8 cellular contexts compared by ENCODE assay signal in genomic region chr10:71213127-71213616, GRCh38. TPM values are rescaled to one million over a fixed set of nuclear protein-coding genes. Genes with fewer than 3 reads are reported as not detected.
DNase-seq lines count a peak whose midpoint lies in the region; ATAC-seq and FAIRE-seq lines count a peak whose summit lies in the region.

No MANE protein-coding gene starts in this region.

- no peak for ATAC-seq in natural killer cell treated with Interleukin-12 subunit alpha and Interleukin-12 subunit beta and Interleukin-15 and Interleukin-18, amount 100 ng/mL, for 72 hours
- ATAC-seq in GM18517 (IDR thresholded peaks at IDR 0.05; ENCODE audit: unreplicated experiment): no peak

- no peak for FAIRE-seq in urothelium cell line (lab: Jason Lieb, UNC)

- peaks cover 18% of the 10 kb centered on the region for H3K4me1 Mint-ChIP-seq in activated T-cell treated with anti-CD3 and anti-CD28 coated beads, Interleukin-2, amount 50 U/mL, for 24 hours (ENCODE audit: low read depth)
- peaks cover 4 to 12% of the 10 kb centered on the region in 2 donors for H3K4me1 Mint-ChIP-seq in natural killer cell treated with Interleukin-12 subunit alpha and Interleukin-12 subunit beta and Interleukin-15 and Interleukin-18, amount 100 ng/mL, for 72 hours (ENCODE audit: low read depth in 2 of 2)

- H3K36me3 Mint-ChIP-seq in activated T-cell treated with anti-CD3 and anti-CD28 coated beads, Interleukin-2, amount 50 U/mL, for 24 hours (ENCODE audit: low read depth): no peaks in the 10 kb centered on the region
- H3K36me3 Mint-ChIP-seq in natural killer cell treated with Interleukin-12 subunit alpha and Interleukin-12 subunit beta and Interleukin-15 and Interleukin-18, amount 100 ng/mL, for 72 hours: no peaks in the 10 kb centered on the region

- no peaks in the 10 kb centered on the region for H3K9me3 Mint-ChIP-seq in activated T-cell treated with anti-CD3 and anti-CD28 coated beads, Interleukin-2, amount 50 U/mL, for 24 hours
- H3K9me3 Mint-ChIP-seq in natural killer cell treated with Interleukin-12 subunit alpha and Interleukin-12 subunit beta and Interleukin-15 and Interleukin-18, amount 100 ng/mL, for 72 hours: no peaks in the 10 kb centered on the region

- H3K27ac Mint-ChIP-seq in activated T-cell treated with anti-CD3 and anti-CD28 coated beads, Interleukin-2, amount 50 U/mL, for 24 hours: no peak overlapping the region
- H3K27ac Mint-ChIP-seq in natural killer cell treated with Interleukin-12 subunit alpha and Interleukin-12 subunit beta and Interleukin-15 and Interleukin-18, amount 100 ng/mL, for 72 hours: no peak overlapping the region

- H3K4me3 Mint-ChIP-seq in activated T-cell treated with anti-CD3 and anti-CD28 coated beads, Interleukin-2, amount 50 U/mL, for 24 hours: peak overlapping the region; percentile 55
- H3K4me3 Mint-ChIP-seq in natural killer cell treated with Interleukin-12 subunit alpha and Interleukin-12 subunit beta and Interleukin-15 and Interleukin-18, amount 100 ng/mL, for 72 hours: peak overlapping the region; percentile 53

- H3K27me3 Mint-ChIP-seq in activated T-cell treated with anti-CD3 and anti-CD28 coated beads, Interleukin-2, amount 50 U/mL, for 24 hours: peaks cover 81% of the 10 kb centered on the region
- peaks cover 37 to 44% of the 10 kb centered on the region in 2 donors for H3K27me3 Mint-ChIP-seq in natural killer cell treated with Interleukin-12 subunit alpha and Interleukin-12 subunit beta and Interleukin-15 and Interleukin-18, amount 100 ng/mL, for 72 hours

- DNase-seq in NCI-H2196 (lab: John Stamatoyannopoulos, UW; ENCODE audit: unreplicated experiment) (peak; percentile 31), NCI-H2196 treated with DMSO at 0.1 percent for 48 hours (lab: John Stamatoyannopoulos, UW; ENCODE audit: unreplicated experiment) (no peak), NCI-H2081 treated with DMSO at 0.1 percent for 48 hours (lab: John Stamatoyannopoulos, UW) (peak; percentile 6), fibroblast of the conjunctiva (ENCODE audit: low read depth) (peak; percentile 39), urothelium cell line (ENCODE audit: low spot score) (peak; percentile 59)
- DNase-seq in activated T-cell treated with anti-CD3 and anti-CD28 coated beads, Interleukin-2, amount 50 U/mL, for 24 hours: peak; percentile 46
- DNase-seq in natural killer cell treated with Interleukin-12 subunit alpha and Interleukin-12 subunit beta and Interleukin-15 and Interleukin-18, amount 100 ng/mL, for 72 hours (ENCODE audit: low spot score): no peak

RNA-seq across cellular contexts. Expression of gene UNC5B, which starts 0.8 kb away (rescaled TPM):
- total RNA-seq in natural killer cell treated with Interleukin-12 subunit alpha and Interleukin-12 subunit beta and Interleukin-15 and Interleukin-18, amount 100 ng/mL, for 72 hours: under 1 TPM in 1 of 2 donors, not detected in 1; 0.08 TPM

Comparison
In these comparisons a context has a peak if more than half of its experiments do, and no peak if none do; other contexts are left out.
1. DNase-seq: peak in NCI-H2196 (single experiment), NCI-H2081 treated with DMSO at 0.1 percent for 48 hours (single experiment), activated T-cell treated with anti-CD3 and anti-CD28 coated beads, Interleukin-2, amount 50 U/mL, for 24 hours (single experiment), fibroblast of the conjunctiva (single experiment) and urothelium cell line (single experiment); none in NCI-H2196 treated with DMSO at 0.1 percent for 48 hours (single experiment) and natural killer cell treated with Interleukin-12 subunit alpha and Interleukin-12 subunit beta and Interleukin-15 and Interleukin-18, amount 100 ng/mL, for 72 hours (single experiment).